ENCODE assay signal across 8 cellular contexts in the genomic region with DNA sequence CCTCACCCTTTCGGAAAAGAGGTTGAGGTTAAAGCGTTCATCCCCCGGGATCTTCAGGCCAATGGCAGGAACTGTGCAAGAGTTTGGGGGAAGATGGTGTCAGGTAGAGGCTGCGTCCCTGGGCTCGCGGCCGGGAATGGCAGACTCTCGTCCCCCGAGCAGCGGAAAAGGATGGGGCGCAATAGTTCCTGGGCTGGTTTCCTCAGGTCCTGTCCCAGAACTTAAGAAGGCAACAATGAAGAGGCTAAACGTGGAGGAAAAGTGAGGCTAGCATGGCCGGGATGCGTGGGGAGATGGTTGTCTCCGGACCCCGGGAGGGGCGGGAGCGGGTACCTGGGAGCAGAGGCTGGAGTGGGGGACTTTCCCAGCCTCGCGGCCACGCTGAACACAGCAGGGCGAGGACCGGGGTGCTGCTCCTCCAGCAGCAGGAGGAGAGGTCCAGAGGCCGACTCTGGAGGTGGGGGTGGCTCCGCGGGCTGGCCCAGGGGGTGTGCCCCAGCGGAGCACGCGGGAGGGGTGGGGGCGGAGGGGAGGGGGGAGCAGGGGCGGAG. TPM values are rescaled to one million over a fixed set of nuclear protein-coding genes. Genes with fewer than 3 reads are reported as not detected.
DNase-seq lines count a peak whose midpoint lies in the region; ATAC-seq and TF ChIP-seq lines count a peak whose summit lies in the region.

No MANE protein-coding gene starts in this region.

- H3K36me3 ChIP-seq in SK-N-SH (replicated peaks in 1 of 2; ENCODE audit: control insufficient read depth in 1 of 2, insufficient read depth in 2 of 2, low read length in 1 of 2) (no peaks in the 10 kb centered on the region), esophagus squamous epithelium (peaks cover 0 to 5% (median 0%) of the 10 kb centered on the region in 3 donors), neural cell (ENCODE audit: insufficient read depth, low read length) (no peaks in the 10 kb centered on the region)

- 35% methylated on average over 26 of the region's 31 CpGs for WGBS in SK-N-SH (ENCODE audit: low lambda C conversion rate)
- 0% methylated on average over 4 to 8 of the region's 31 CpGs for WGBS in esophagus squamous epithelium, 2 donors

- no peaks in the 10 kb centered on the region for H3K9me2 ChIP-seq in SK-N-SH
- H3K9me2 ChIP-seq in neural cell (ENCODE audit: insufficient read depth, low read length): no peaks in the 10 kb centered on the region

- peak overlapping the region; percentile 10 for H3K9ac ChIP-seq in SK-N-SH
- no peak overlapping the region for H3K9ac ChIP-seq in neural cell (ENCODE audit: low read length)

- peaks cover 3 to 11% of the 10 kb centered on the region in 2 experiments; a peak in 1 of 4 replicates for H3K4me1 ChIP-seq in SK-N-SH (ENCODE audit: control insufficient read depth in 1 of 2, insufficient read depth in 2 of 2, low read depth in 1 of 2, low read length in 1 of 2)
- H3K4me1 ChIP-seq in esophagus squamous epithelium: peaks cover 4 to 44% (median 7%) of the 10 kb centered on the region in 3 donors

- intact Hi-C loops in esophagus squamous epithelium (cut with DNase I): no loop called here

- POLR2A ChIA-PET in SK-N-SH (lab: Yijun Ruan, JAX): interaction anchor here (0.5 to 1.3 kb wide), 3 partner anchors 10 to 280 kb away, joined by 3 to 7 read pairs (median 4); no protein-coding TSS in a partner anchor

- H3K27ac ChIP-seq in SK-N-SH (ENCODE audit: low read depth in 2 of 2, low read length in 1 of 2): no peak overlapping the region
- peak overlapping the region; percentile 66 to 83 (median 73) for H3K27ac ChIP-seq in esophagus squamous epithelium
- no peak overlapping the region for H3K27ac ChIP-seq in neural cell (ENCODE audit: low read length)

- H3F3A ChIP-seq in SK-N-SH (replicated peaks; ENCODE audit: insufficient read depth) (peaks cover 3% of the 10 kb centered on the region), neural cell (ENCODE audit: insufficient read depth, low read length, poor library complexity, severe bottlenecking) (no peaks in the 10 kb centered on the region)

- H3K9me3 ChIP-seq in SK-N-SH (no peaks in the 10 kb centered on the region), esophagus squamous epithelium (no peaks in the 10 kb centered on the region), neural cell (ENCODE audit: low read length) (no peaks in the 10 kb centered on the region)

- peak overlapping the region; percentile 96 for H3K4me2 ChIP-seq in SK-N-SH
- H3K4me2 ChIP-seq in neural cell (ENCODE audit: low read length): peak overlapping the region; percentile 25

- peak; percentile 28 to 41 for DNase-seq in stimulated activated CD4-positive, alpha-beta T cell treated with anti-CD3 and anti-CD28 coated beads, Interleukin-2, amount 100 ng/mL, for 24 hours
- no peak for DNase-seq in stimulated activated CD4-positive, alpha-beta T cell treated with anti-CD3 and anti-CD28 coated beads, Interleukin-4, amount 100 ng/mL, for 4 hours
- DNase-seq in SK-N-SH (peak; percentile 70), esophagus squamous epithelium (lab: John Stamatoyannopoulos, UW) (no peak), A172 (ENCODE audit: low spot score) (no peak), DMS114 treated with DMSO at 0.1 percent for 48 hours (lab: John Stamatoyannopoulos, UW; ENCODE audit: unreplicated experiment) (no peak)

- H3K27me3 ChIP-seq in SK-N-SH (ENCODE audit: insufficient read depth) (peaks cover 41% of the 10 kb centered on the region), esophagus squamous epithelium (peaks cover 0 to 55% (median 0%) of the 10 kb centered on the region in 4 donors), neural cell (ENCODE audit: insufficient read depth, low read depth, low read length) (peaks cover 47% of the 10 kb centered on the region)

- TF ChIP-seq POLR2A in esophagus squamous epithelium (IDR thresholded peaks at IDR 0.05): peak in 2 of 4 donors; percentile 9 to 19

- TF ChIP-seq EP300 in SK-N-SH (IDR thresholded peaks at IDR 0.05; ENCODE audit: borderline replicate concordance in 1 of 2, low read depth in 1 of 2, low read length in 1 of 2) (no peak), neural cell (conservative IDR thresholded peaks at IDR 0.05; ENCODE audit: poor library complexity, severe bottlenecking) (no peak)

- H4K20me1 ChIP-seq in SK-N-SH (ENCODE audit: insufficient read depth): no peaks in the 10 kb centered on the region
- H4K20me1 ChIP-seq in neural cell (ENCODE audit: insufficient read depth): no peaks in the 10 kb centered on the region

- H2AFZ ChIP-seq in SK-N-SH (ENCODE audit: low read depth): peak overlapping the region; percentile 79
- no peak overlapping the region for H2AFZ ChIP-seq in neural cell (ENCODE audit: low read depth, low read length)

- no peak for ATAC-seq in HG03135 (IDR thresholded peaks at IDR 0.05; ENCODE audit: unreplicated experiment)

- H3K79me2 ChIP-seq in SK-N-SH (ENCODE audit: insufficient read depth) (no peaks in the 10 kb centered on the region), neural cell (replicated peaks; ENCODE audit: insufficient read depth, low read length) (no peaks in the 10 kb centered on the region)

- TF ChIP-seq RAD21 in SK-N-SH (IDR thresholded peaks at IDR 0.05; ENCODE audit: low read length) (no peak), neural cell (conservative IDR thresholded peaks at IDR 0.05) (no peak)

- TF ChIP-seq CTCF in SK-N-SH (IDR thresholded peaks at IDR 0.05) (no peak), esophagus squamous epithelium (IDR thresholded peaks at IDR 0.05) (no peak), neural cell (IDR thresholded peaks at IDR 0.05; ENCODE audit: poor library complexity, severe bottlenecking) (no peak)

- CTCF ChIA-PET in SK-N-SH (lab: Yijun Ruan, JAX): interaction anchor here (1.7 kb wide), 1 partner anchor 35 kb away, joined by 5 read pairs; no protein-coding TSS in a partner anchor

- H3K4me3 ChIP-seq in SK-N-SH (ENCODE audit: low read depth in 2 of 2, low read length in 1 of 2) (peak overlapping the region; percentile 60 to 68), esophagus squamous epithelium (peak overlapping the region; percentile 57 to 88 (median 64)), neural cell (ENCODE audit: low read length) (peak overlapping the region; percentile 71)

TF ChIP-seq in SK-N-SH, 30 proteins besides CTCF, POLR2A, EP300 and RAD21:
- TF ChIP-seq TAF1 (IDR thresholded peaks at IDR 0.05; ENCODE audit: borderline replicate concordance, low read depth, low read length): no peak
TF ChIP-seq in SK-N-SH: peak in this region for 0.

TF ChIP-seq in neural cell, 6 proteins besides CTCF, POLR2A, EP300 and RAD21:
- TF ChIP-seq EZH2 (IDR thresholded peaks at IDR 0.05; ENCODE audit: borderline replicate concordance, insufficient read depth, low read length, poor library complexity, severe bottlenecking): no peak
- TF ChIP-seq TAF1 (IDR thresholded peaks at IDR 0.05; ENCODE audit: low read depth): no peak
- TF ChIP-seq SMC3 (conservative IDR thresholded peaks at IDR 0.05; ENCODE audit: poor library complexity): no peak

RNA-seq across cellular contexts. Expression of a gene that starts 0.9 kb away (rescaled TPM):
- polyA plus RNA-seq in SK-N-SH (2012; rRNA removed) (0.62 and 1.0 TPM in 2 replicates), neural cell (not detected in 2 replicates)
- 0.22 and 0.41 TPM in 2 replicates for polyA plus RNA-seq in SK-N-SH (2012; cell fraction: cytosol; rRNA removed)
- polyA plus RNA-seq in SK-N-SH (2012; cell fraction: nucleus; rRNA removed): 4.6 and 5.5 TPM in 2 replicates
- total RNA-seq in esophagus squamous epithelium: 10 to 100 TPM; 12.2 to 20.5 (median 16.9) TPM
- not detected in 2 replicates for polyA minus RNA-seq in neural cell
- total RNA-seq in A172 (2014; rRNA removed; shearing (Covaris generic)): 17.4 and 20.8 TPM in 2 replicates

RNA-seq across cellular contexts. Expression of a gene that starts 28.1 kb away (rescaled TPM):
- not detected in 2 replicates for polyA plus RNA-seq in SK-N-SH (2012; rRNA removed)
- polyA plus RNA-seq in SK-N-SH (2012; cell fraction: cytosol; rRNA removed): 0.01 TPM in 1 of 2 replicates, not detected in the other
- 0.08 and 0.11 TPM in 2 replicates for polyA plus RNA-seq in SK-N-SH (2012; cell fraction: nucleus; rRNA removed)
- total RNA-seq in esophagus squamous epithelium: 1 to 10 TPM in 2 of 4 donors, under 1 TPM in 2; 0.47 to 1.5 (median 0.87) TPM
- polyA plus RNA-seq in neural cell: 0.31 and 0.54 TPM in 2 replicates
- polyA minus RNA-seq in neural cell: not detected in 2 replicates
- total RNA-seq in A172 (2014; rRNA removed; shearing (Covaris generic)): 0.21 and 0.26 TPM in 2 replicates

Comparison
In these comparisons a context has a peak if more than half of its experiments do, and no peak if none do; other contexts are left out.
1. DNase-seq: peak in stimulated activated CD4-positive, alpha-beta T cell treated with anti-CD3 and anti-CD28 coated beads, Interleukin-2, amount 100 ng/mL, for 24 hours (2 of 2) and SK-N-SH (single experiment); none in stimulated activated CD4-positive, alpha-beta T cell treated with anti-CD3 and anti-CD28 coated beads, Interleukin-4, amount 100 ng/mL, for 4 hours (0 of 2), esophagus squamous epithelium (single experiment), A172 (single experiment) and DMS114 treated with DMSO at 0.1 percent for 48 hours (single experiment).
2. H3K27ac ChIP-seq: peak in esophagus squamous epithelium (4 of 4); none in SK-N-SH (0 of 2) and neural cell (single experiment).
3. Peak in every context shown above with its lines, with median percentiles within 50 percentile points of each other: H3K4me3 ChIP-seq.